ENCODE assay signal across 16 cellular contexts in genomic region chr3:149958171-149958796, GRCh38. TPM values are rescaled to one million over a fixed set of nuclear protein-coding genes. Genes with fewer than 3 reads are reported as not detected.
DNase-seq lines count a peak whose midpoint lies in the region; ATAC-seq and TF ChIP-seq lines count a peak whose summit lies in the region.
"Had no signal": no experiment of that assay in that cellular context is flagged by ENCODE, and none has a peak within 500 bp of the region (broad histone marks: within the 10 kb centered on the region; RNA-seq: fewer than 3 reads in every experiment).

No MANE protein-coding gene starts in this region.

- H3K4me3 Mint-ChIP-seq in CD8-positive, alpha-beta T cell: no peak overlapping the region
- H3K4me3 Mint-ChIP-seq: activated B cell treated with CpG ODN at 0.5 μM for 24 hours had no signal

- peaks cover 23% of the 10 kb centered on the region for H3K4me1 Mint-ChIP-seq in CD8-positive, alpha-beta T cell (ENCODE audit: low read depth)

- no peaks in the 10 kb centered on the region for H3K9me3 ChIP-seq in CD8-positive, alpha-beta T cell (ENCODE audit: low read length)
- H3K9me3 ChIP-seq in right lobe of liver: no peaks in the 10 kb centered on the region
- H3K9me3 ChIP-seq: esophagus squamous epithelium, right atrium auricular region had no signal

- no peaks in the 10 kb centered on the region for H3K9me3 Mint-ChIP-seq in CD8-positive, alpha-beta T cell
- H3K9me3 Mint-ChIP-seq: activated B cell treated with CpG ODN at 0.5 μM for 24 hours had no signal

- no peak for TF ChIP-seq CTCF in CD8-positive, alpha-beta T cell (IDR thresholded peaks at IDR 0.05)
- TF ChIP-seq CTCF in choroid plexus epithelial cell (conservative IDR thresholded peaks at IDR 0.05; ENCODE audit: low read depth, low read length): peak; percentile 23
- peak in 1 of 4 donors; percentile 3 for TF ChIP-seq CTCF in right lobe of liver (IDR thresholded peaks at IDR 0.05)

- no peak for TF ChIP-seq POLR2A in right lobe of liver (IDR thresholded peaks at IDR 0.05)

- peaks cover 10% of the 10 kb centered on the region for H3K4me1 ChIP-seq in CD8-positive, alpha-beta T cell (ENCODE audit: insufficient read depth, low read length)
- peaks cover 0 to 30% (median 8%) of the 10 kb centered on the region in 4 donors for H3K4me1 ChIP-seq in right lobe of liver

- CTCF ChIA-PET in CD8-positive, alpha-beta T cell (lab: Charles Lee): interaction anchor here (0.6 to 1.8 kb wide), 3 partner anchors 9 to 576 kb away, joined by 3 to 5 read pairs (median 3); no protein-coding TSS in a partner anchor

- POLR2A ChIA-PET in CD8-positive, alpha-beta T cell (lab: Charles Lee): no interaction called here

- no peak for ATAC-seq in CD8-positive, alpha-beta T cell
- ATAC-seq in right lobe of liver: peak; percentile 71 to 85 (median 72)
- no peak for ATAC-seq in left cardiac atrium
- ATAC-seq in HG03460 (IDR thresholded peaks at IDR 0.05; ENCODE audit: unreplicated experiment): no peak

- no peak for DNase-seq in CD8-positive, alpha-beta T cell
- peak; percentile 28 for DNase-seq in HCEC 1CT
- no peak for DNase-seq in choroid plexus epithelial cell (ENCODE audit: low read depth)
- DNase-seq in right lobe of liver: no peak
- DNase-seq in hippocampal formation (lab: John Stamatoyannopoulos, UW): no peak
- DNase-seq in foreskin melanocyte: no peak
- DNase-seq in left cardiac atrium: no peak
- DNase-seq: activated B cell treated with CpG ODN at 0.5 μM for 24 hours; activated effector memory CD4-positive, alpha-beta T cell treated with anti-CD3 and anti-CD28 coated beads, Interleukin-2, amount 50 U/mL, for 16 hours; anterior cingulate cortex; esophagus squamous epithelium; islet precursor cell; NCI-H2107; NCI-H526 treated with DMSO at 0.1 percent for 48 hours had no signal

- intact Hi-C loops in CD8-positive, alpha-beta T cell (cut with DNase I, micrococcal nuclease): loop anchor here in 1 of 2 experiments (5.0 kb wide), 1 partner anchor 454 kb away; no protein-coding TSS in a partner anchor
- intact Hi-C loops in right lobe of liver (cut with DNase I) (no loop called here), left cardiac atrium (cut with DNase I) (no loop called here)

- WGBS in right lobe of liver (ENCODE audit: insufficient coverage, low coverage, low lambda C conversion rate, missing lambda C conversion rate): 36% methylated on average over 3 of the region's 3 CpGs

- H3K27me3 ChIP-seq in CD8-positive, alpha-beta T cell (ENCODE audit: insufficient read depth, low read length): no peaks in the 10 kb centered on the region
- H3K27me3 ChIP-seq in right lobe of liver: no peaks in the 10 kb centered on the region
- H3K27me3 ChIP-seq: esophagus squamous epithelium, right atrium auricular region had no signal

- H3K36me3 ChIP-seq in CD8-positive, alpha-beta T cell (ENCODE audit: insufficient read depth, low read length): no peaks in the 10 kb centered on the region
- no peaks in the 10 kb centered on the region for H3K36me3 ChIP-seq in right lobe of liver
- H3K36me3 ChIP-seq: right atrium auricular region had no signal

- no peak overlapping the region for H3K27ac ChIP-seq in CD8-positive, alpha-beta T cell (ENCODE audit: low read depth, low read length)
- peak overlapping the region in 1 of 3 donors; percentile 51 for H3K27ac ChIP-seq in right lobe of liver
- H3K27ac ChIP-seq: esophagus squamous epithelium, right atrium auricular region had no signal

- H3K27ac Mint-ChIP-seq in CD8-positive, alpha-beta T cell: peak overlapping the region; percentile 24
- H3K27ac Mint-ChIP-seq: activated B cell treated with CpG ODN at 0.5 μM for 24 hours had no signal

- peaks cover 19% of the 10 kb centered on the region for H3K36me3 Mint-ChIP-seq in CD8-positive, alpha-beta T cell

- H3K4me3 ChIP-seq in CD8-positive, alpha-beta T cell (ENCODE audit: low read depth, low read length): no peak overlapping the region
- no peak overlapping the region for H3K4me3 ChIP-seq in choroid plexus epithelial cell (ENCODE audit: low read depth, low read length)
- peak overlapping the region in 1 of 3 donors; percentile 6 for H3K4me3 ChIP-seq in right lobe of liver
- H3K4me3 ChIP-seq: esophagus squamous epithelium, right atrium auricular region had no signal

- no peaks in the 10 kb centered on the region for H3K27me3 Mint-ChIP-seq in CD8-positive, alpha-beta T cell (ENCODE audit: low read depth)
- H3K27me3 Mint-ChIP-seq: activated B cell treated with CpG ODN at 0.5 μM for 24 hours had no signal

RNA-seq across cellular contexts. Expression of gene PFN2, which starts 12.4 kb away (rescaled TPM):
- 10 to 100 TPM; 17.2 to 18.3 TPM for total RNA-seq in CD8-positive, alpha-beta T cell
- 10 to 100 TPM in 3 of 6 experiments, 1 to 10 TPM in 3; 1.9 to 12.6 (median 8.5) TPM for total RNA-seq in right lobe of liver
- 10 to 100 TPM; 45.7 to 49.2 TPM for total RNA-seq in left cardiac atrium

Comparison
In these comparisons a context has a peak if more than half of its experiments do, and no peak if none do; other contexts are left out.
1. ATAC-seq: peak in right lobe of liver (4 of 4); none in CD8-positive, alpha-beta T cell (single experiment), left cardiac atrium (0 of 2) and HG03460 (single experiment).